In genomic region chr2:235960011-235960715, GRCh38 we compare ENCODE assay signal across 24 cellular contexts.
"Had no signal": no experiment of that assay in that cellular context is flagged by ENCODE, and none has a peak within 500 bp of the region (broad histone marks: within the 10 kb centered on the region; RNA-seq: fewer than 3 reads in every experiment).

No MANE protein-coding gene starts in this region.

- H3K4me3 ChIP-seq: breast epithelium, esophagus squamous epithelium, gastroesophageal sphincter, pancreas, testis, tibial nerve, upper lobe of right lung had no signal

- H3K27me3 ChIP-seq: breast epithelium, dorsolateral prefrontal cortex, esophagus squamous epithelium, gastroesophageal sphincter, pancreas, testis, tibial nerve, upper lobe of right lung had no signal

- H3K4me1 ChIP-seq: breast epithelium, esophagus squamous epithelium, gastroesophageal sphincter, pancreas, testis, tibial nerve, upper lobe of right lung had no signal

- H3K27ac ChIP-seq: breast epithelium, epithelial cell of prostate, esophagus squamous epithelium, gastroesophageal sphincter, pancreas, testis, tibial nerve, upper lobe of right lung had no signal

- H3K27ac Mint-ChIP-seq: naive thymus-derived CD4-positive, alpha-beta T cell; progenitor cell of endocrine pancreas; stimulated activated naive B cell treated with anti-CD40 and anti-IgM and Interleukin-4, amounts not matched to agents 10 μg/mL and 1 μg/mL and 100 μg/mL, for 72 hours; stimulated activated naive CD8-positive, alpha-beta T cell treated with anti-CD3 and anti-CD28 coated beads, Interleukin-15, amount 100 ng/mL, for 72 hours had no signal

- H3K9me3 ChIP-seq: breast epithelium, esophagus squamous epithelium, gastroesophageal sphincter, pancreas, testis, tibial nerve, upper lobe of right lung had no signal

- H3K36me3 Mint-ChIP-seq: naive thymus-derived CD4-positive, alpha-beta T cell; stimulated activated naive B cell treated with anti-CD40 and anti-IgM and Interleukin-4, amounts not matched to agents 10 μg/mL and 1 μg/mL and 100 μg/mL, for 72 hours had no signal

- H3K36me3 ChIP-seq: breast epithelium, pancreas, upper lobe of right lung had no signal

- DNase-seq: central memory CD4-positive, alpha-beta T cell; cortex of kidney; dorsolateral prefrontal cortex; effector CD8-positive, alpha-beta T cell; esophagus squamous epithelium; foreskin fibroblast; head of caudate nucleus; hypothalamus; kidney glomerular epithelial cell; naive thymus-derived CD4-positive, alpha-beta T cell; nucleus accumbens; right cardiac atrium; stimulated activated CD4-positive, alpha-beta T cell treated with anti-CD3 and anti-CD28 coated beads, Interleukin-2, amount 100 ng/mL, for 24 hours; stimulated activated CD4-positive, alpha-beta T cell treated with anti-CD3 and anti-CD28 coated beads, Interleukin-4, amount 100 ng/mL, for 4 hours; stimulated activated naive B cell treated with anti-CD40 and anti-IgM and Interleukin-4, amounts not matched to agents 10 μg/mL and 1 μg/mL and 100 μg/mL, for 72 hours; stimulated activated naive CD8-positive, alpha-beta T cell treated with anti-CD3 and anti-CD28 coated beads, Interleukin-15, amount 100 ng/mL, for 72 hours; testis; upper lobe of right lung had no signal

- H3K27me3 Mint-ChIP-seq: progenitor cell of endocrine pancreas; stimulated activated naive B cell treated with anti-CD40 and anti-IgM and Interleukin-4, amounts not matched to agents 10 μg/mL and 1 μg/mL and 100 μg/mL, for 72 hours had no signal

- H3K4me1 Mint-ChIP-seq: naive thymus-derived CD4-positive, alpha-beta T cell; stimulated activated naive B cell treated with anti-CD40 and anti-IgM and Interleukin-4, amounts not matched to agents 10 μg/mL and 1 μg/mL and 100 μg/mL, for 72 hours; stimulated activated naive CD8-positive, alpha-beta T cell treated with anti-CD3 and anti-CD28 coated beads, Interleukin-15, amount 100 ng/mL, for 72 hours had no signal

- H3K4me3 Mint-ChIP-seq: naive thymus-derived CD4-positive, alpha-beta T cell; stimulated activated naive B cell treated with anti-CD40 and anti-IgM and Interleukin-4, amounts not matched to agents 10 μg/mL and 1 μg/mL and 100 μg/mL, for 72 hours; stimulated activated naive CD8-positive, alpha-beta T cell treated with anti-CD3 and anti-CD28 coated beads, Interleukin-15, amount 100 ng/mL, for 72 hours had no signal

- H3K9me3 Mint-ChIP-seq: stimulated activated naive CD8-positive, alpha-beta T cell treated with anti-CD3 and anti-CD28 coated beads, Interleukin-15, amount 100 ng/mL, for 72 hours had no signal
